In the genomic region with DNA sequence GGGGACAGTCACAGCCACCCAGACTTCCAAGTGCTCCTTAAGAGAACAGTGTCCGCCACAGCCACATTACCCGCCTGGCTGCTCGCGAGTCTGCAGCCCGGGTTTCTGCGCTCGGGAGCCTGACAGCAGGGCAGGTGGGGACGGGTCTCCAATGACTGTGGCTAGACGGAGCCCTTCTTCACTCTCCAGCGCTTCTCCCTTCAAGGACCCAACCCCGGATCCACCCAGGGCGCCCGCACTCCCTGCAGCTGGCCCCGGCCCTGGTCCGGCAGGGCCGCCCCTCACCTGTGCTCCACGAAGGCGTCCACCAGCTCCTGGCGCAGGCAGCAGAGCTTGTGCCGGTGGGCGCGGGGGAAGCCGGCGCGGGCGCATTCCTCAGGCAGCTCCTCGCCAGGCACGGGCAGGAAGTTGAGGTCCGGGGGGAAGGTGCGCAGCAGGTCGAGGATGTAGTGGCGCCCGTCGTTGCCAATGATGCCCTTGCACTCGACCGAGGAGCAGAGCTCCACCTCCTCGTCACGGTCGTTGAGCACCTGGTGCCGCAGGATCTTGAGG, we compare ENCODE assay signal across 21 cellular contexts. TPM values are rescaled to one million over a fixed set of nuclear protein-coding genes. Genes with fewer than 3 reads are reported as not detected.
DNase-seq lines count a peak whose midpoint lies in the region; ATAC-seq and TF ChIP-seq lines count a peak whose summit lies in the region.
"Had no signal": no experiment of that assay in that cellular context is flagged by ENCODE, and none has a peak within 500 bp of the region (broad histone marks: within the 10 kb centered on the region; RNA-seq: fewer than 3 reads in every experiment).

No MANE protein-coding gene starts in this region.

- H3K9me3 ChIP-seq in endodermal cell (ENCODE audit: control insufficient read depth, low read length) = no peaks in the 10 kb centered on the region
- H3K9me3 ChIP-seq: BLaER1 had no signal

- H3K36me3 ChIP-seq in endodermal cell (ENCODE audit: control insufficient read depth, insufficient read depth, low read length) = peaks cover 19% of the 10 kb centered on the region

- H3K36me3 Mint-ChIP-seq in endodermal cell (ENCODE audit: low read depth) = peaks cover 33% of the 10 kb centered on the region
- H3K36me3 Mint-ChIP-seq: naive B cell had no signal

- no peaks in the 10 kb centered on the region for H3K4me1 ChIP-seq in endodermal cell (ENCODE audit: control insufficient read depth, insufficient read depth, low read length)

- H3K9me3 Mint-ChIP-seq in endodermal cell = no peaks in the 10 kb centered on the region
- H3K9me3 Mint-ChIP-seq: activated T-helper 1 cell treated with anti-CD3 and anti-CD28 coated beads, Interleukin-12 subunit alpha, Interleukin-12 subunit beta, Interleukin-2, Interleukin-4 antibody, amounts not matched to agents 30 ng/mL and 10 ng/mL and 1 ng/mL, durations not matched to agents 14 hours and 24 hours and 36 hours; IgD-negative memory B cell; naive B cell had no signal

- no peak overlapping the region for H3K27ac ChIP-seq in endodermal cell (ENCODE audit: low read depth, low read length)
- H3K27ac ChIP-seq: BLaER1, HL-60, skin epidermis had no signal

- H3K4me1 Mint-ChIP-seq in endodermal cell = no peaks in the 10 kb centered on the region

- 95 to 96% methylated on average over 29 to 40 of the region's 40 CpGs for WGBS in endodermal cell (ENCODE audit: insufficient coverage in 1 of 2, insufficient read length in 1 of 2), 2 experiments

- no peaks in the 10 kb centered on the region for H3K27me3 ChIP-seq in endodermal cell (ENCODE audit: control insufficient read depth, insufficient read depth, low read length, poor library complexity, severe bottlenecking)
- H3K27me3 ChIP-seq: BLaER1 had no signal

- no peak overlapping the region for H3K4me3 Mint-ChIP-seq in endodermal cell
- H3K4me3 Mint-ChIP-seq: activated T-helper 1 cell treated with anti-CD3 and anti-CD28 coated beads, Interleukin-12 subunit alpha, Interleukin-12 subunit beta, Interleukin-2, Interleukin-4 antibody, amounts not matched to agents 30 ng/mL and 10 ng/mL and 1 ng/mL, durations not matched to agents 14 hours and 24 hours and 36 hours; IgD-negative memory B cell; naive B cell had no signal

- in situ Hi-C loops in GM13977 (cut with MboI; ENCODE audit: low pct_unique_long_range_greater_than_20kb, low sequenced_read_pairs, unreplicated experiment) = no loop called here

- H3K9ac ChIP-seq in endodermal cell (ENCODE audit: extremely low read depth, low read length, poor library complexity, severe bottlenecking) = no peak overlapping the region
- H3K9ac ChIP-seq: BLaER1 had no signal

- DNase-seq in activated CD4-positive, alpha-beta T cell treated with anti-CD3 and anti-CD28 coated beads for 1 hour = peak; percentile 6
- no peak for DNase-seq in activated CD4-positive, alpha-beta T cell treated with anti-CD3 and anti-CD28 coated beads for 4 hours
- peak; percentile 37 for DNase-seq in GM13977 (ENCODE audit: low spot score)
- peak; percentile 57 for DNase-seq in endodermal cell
- peak; percentile 77 for DNase-seq in posterior vena cava (ENCODE audit: low spot score)
- no peak for DNase-seq in NCI-H2227 treated with DMSO at 0.1 percent for 48 hours (lab: John Stamatoyannopoulos, UW)
- DNase-seq: activated CD4-positive, alpha-beta T cell treated with anti-CD3 and anti-CD28 coated beads, Interleukin-2, amount 50 U/mL, for 48 hours; central memory CD4-positive, alpha-beta T cell; effector CD4-positive, alpha-beta T cell; mammary epithelial cell; naive B cell; NCI-H1930; stimulated activated CD4-positive, alpha-beta T cell treated with anti-CD3 and anti-CD28 coated beads, Interleukin-4, amount 100 ng/mL, for 24 hours had no signal

- H3K27ac Mint-ChIP-seq in endodermal cell = no peak overlapping the region
- H3K27ac Mint-ChIP-seq: activated T-helper 1 cell treated with anti-CD3 and anti-CD28 coated beads, Interleukin-12 subunit alpha, Interleukin-12 subunit beta, Interleukin-2, Interleukin-4 antibody, amounts not matched to agents 30 ng/mL and 10 ng/mL and 1 ng/mL, durations not matched to agents 14 hours and 24 hours and 36 hours; IgD-negative memory B cell; naive B cell had no signal

- no peak for ATAC-seq in GM21825 (IDR thresholded peaks at IDR 0.05; ENCODE audit: unreplicated experiment)
- no peak for ATAC-seq in HG03460 (IDR thresholded peaks at IDR 0.05; ENCODE audit: unreplicated experiment)

- intact Hi-C loops in posterior vena cava (cut with DNase I) = no loop called here

- no peak overlapping the region for H3K4me3 ChIP-seq in endodermal cell (ENCODE audit: low read length)
- H3K4me3 ChIP-seq: BLaER1, skin epidermis had no signal

- TF ChIP-seq CTCF in GM13977 (IDR thresholded peaks at IDR 0.05; ENCODE audit: extremely low read depth, insufficient read depth, missing control alignments) = no peak
- TF ChIP-seq CTCF in endodermal cell (conservative IDR thresholded peaks at IDR 0.05) = no peak

- no peaks in the 10 kb centered on the region for H3K27me3 Mint-ChIP-seq in endodermal cell (ENCODE audit: insufficient read depth)
- H3K27me3 Mint-ChIP-seq: IgD-negative memory B cell, naive B cell had no signal

RNA-seq across cellular contexts. Expression of a gene that starts 13.9 kb away (rescaled TPM):
- total RNA-seq in endodermal cell = 10 to 100 TPM; 55.5 to 61.8 TPM
- 27.4 TPM for polyA plus RNA-seq in endodermal cell (2013, experiment 1 of 2)
- polyA plus RNA-seq in endodermal cell (2013, experiment 2 of 2) = 21.7 TPM
- 10 to 100 TPM; 36.0 to 44.5 TPM for total RNA-seq in posterior vena cava

RNA-seq across cellular contexts. Expression of a gene that starts 51.8 kb away (rescaled TPM):
- total RNA-seq in endodermal cell (1 to 10 TPM; 4.3 to 5.8 TPM), posterior vena cava (under 1 TPM; 0.05 to 0.23 TPM)
- polyA plus RNA-seq in endodermal cell (2013, experiment 1 of 2) = 1.2 TPM
- 0.87 TPM for polyA plus RNA-seq in endodermal cell (2013, experiment 2 of 2)
- total RNA-seq: NCI-H460 had no signal
- polyA plus RNA-seq: IgD-negative memory B cell had no signal

Comparison
In these comparisons a context has a peak if more than half of its experiments do, and no peak if none do; other contexts are left out.
1. DNase-seq: peak in activated CD4-positive, alpha-beta T cell treated with anti-CD3 and anti-CD28 coated beads for 1 hour (single experiment), GM13977 (single experiment), endodermal cell (single experiment) and posterior vena cava (single experiment); none in activated CD4-positive, alpha-beta T cell treated with anti-CD3 and anti-CD28 coated beads for 4 hours (0 of 2) and NCI-H2227 treated with DMSO at 0.1 percent for 48 hours (single experiment).
2. RNA of a gene that starts 51.8 kb away (total RNA-seq): 4.3 to 5.8 TPM in endodermal cell; 0.05 to 0.23 TPM in posterior vena cava; every median in the first group is over 4 times any median in the second.